In the genomic region with DNA sequence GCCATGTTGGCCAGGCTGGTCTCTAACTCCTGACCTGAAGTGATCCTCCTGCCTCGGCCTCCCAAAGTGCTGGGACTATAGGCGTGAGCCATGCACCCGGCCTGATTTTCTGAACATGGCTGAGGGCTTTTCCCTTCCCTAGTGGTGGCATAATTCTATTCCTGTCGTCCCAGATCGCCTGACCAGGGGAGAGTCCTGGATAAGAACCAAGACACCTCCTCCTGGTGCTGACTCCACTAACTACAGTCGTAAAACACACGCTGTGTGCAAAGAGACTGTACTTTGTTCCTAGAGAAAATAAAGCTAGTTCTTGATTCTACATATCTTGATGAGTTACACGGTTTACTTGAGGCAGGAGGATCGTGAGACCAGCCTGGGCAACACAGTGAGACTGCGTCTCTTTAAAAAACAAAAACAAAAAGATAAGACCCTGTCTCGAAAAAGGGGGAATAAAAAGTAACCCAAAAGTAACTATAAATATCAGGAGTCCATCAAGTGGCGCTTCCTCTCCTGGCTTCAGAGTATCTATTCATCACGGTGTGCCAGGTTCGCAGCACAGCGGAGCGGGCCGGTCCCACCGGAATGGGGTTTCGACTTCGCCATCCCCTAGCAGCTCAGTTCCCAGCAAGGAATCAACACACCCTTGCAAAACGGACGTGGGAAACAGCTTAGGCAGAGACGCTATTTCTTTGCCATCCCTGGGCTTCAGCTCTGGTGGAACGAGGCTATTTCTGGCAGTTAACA, we compare ENCODE assay signal across 8 cellular contexts. TPM values are rescaled to one million over a fixed set of nuclear protein-coding genes. Genes with fewer than 3 reads are reported as not detected.
DNase-seq lines count a peak whose midpoint lies in the region; ATAC-seq and TF ChIP-seq lines count a peak whose summit lies in the region.

No MANE protein-coding gene starts in this region.

- H3K4me1 Mint-ChIP-seq in activated T-helper 1 cell treated with anti-CD3 and anti-CD28 coated beads, Interleukin-12 subunit alpha, Interleukin-12 subunit beta, Interleukin-2, Interleukin-4 antibody, amounts not matched to agents 30 ng/mL and 10 ng/mL and 1 ng/mL, durations not matched to agents 14 hours and 24 hours and 36 hours (ENCODE audit: low read depth) = peaks cover 27% of the 10 kb centered on the region

- no peaks in the 10 kb centered on the region for H3K9me2 ChIP-seq in DOHH2 (replicated peaks; ENCODE audit: control insufficient read depth, low read length)

- intact Hi-C loops in activated T-helper 1 cell treated with anti-CD3 and anti-CD28 coated beads, Interleukin-12 subunit alpha, Interleukin-12 subunit beta, Interleukin-2, Interleukin-4 antibody, amounts not matched to agents 30 ng/mL and 10 ng/mL and 1 ng/mL, durations not matched to agents 14 hours and 24 hours and 36 hours (cut with micrococcal nuclease) = loop anchor here (1.0 to 5.0 kb wide), 5 partner anchors 17 to 199 kb away; partner anchors contain the start of genes TNFRSF4 and UBE2J2

- no peak for TF ChIP-seq CTCF in DOHH2 (IDR thresholded peaks at IDR 0.05; ENCODE audit: low read depth, low read length, poor library complexity, severe bottlenecking)
- no peak for TF ChIP-seq CTCF in right atrium auricular region (IDR thresholded peaks at IDR 0.05)
- TF ChIP-seq CTCF in GM20000 (IDR thresholded peaks at IDR 0.05; ENCODE audit: extremely low read depth, missing control alignments) = no peak

- peaks cover 27% of the 10 kb centered on the region for H3K36me3 Mint-ChIP-seq in activated T-helper 1 cell treated with anti-CD3 and anti-CD28 coated beads, Interleukin-12 subunit alpha, Interleukin-12 subunit beta, Interleukin-2, Interleukin-4 antibody, amounts not matched to agents 30 ng/mL and 10 ng/mL and 1 ng/mL, durations not matched to agents 14 hours and 24 hours and 36 hours (ENCODE audit: low read depth)

- no peaks in the 10 kb centered on the region; the same call in 1 of the 2 replicates for H4K20me1 ChIP-seq in DOHH2 (ENCODE audit: control insufficient read depth, insufficient read depth, low read depth, low read length)

- no peak for ATAC-seq in HG03457 (IDR thresholded peaks at IDR 0.05; ENCODE audit: unreplicated experiment)

- peak overlapping the region; percentile 74 for H3K4me2 ChIP-seq in DOHH2 (ENCODE audit: low read length)
- peak overlapping the region; percentile 92 for H3K4me2 ChIP-seq in skeletal muscle satellite cell (ENCODE audit: low read length)

- peaks cover 91% of the 10 kb centered on the region for H3K79me2 ChIP-seq in DOHH2 (ENCODE audit: control insufficient read depth, low read length)

- H3K27ac ChIP-seq in DOHH2 (ENCODE audit: low read depth, low read length) (peak overlapping the region; percentile 55), right atrium auricular region (peak overlapping the region; percentile 96 to 98)

- H3K4me1 ChIP-seq in DOHH2 (ENCODE audit: control insufficient read depth, low read length) = peaks cover 22% of the 10 kb centered on the region
- peaks cover 0 to 44% of the 10 kb centered on the region in 2 donors for H3K4me1 ChIP-seq in right atrium auricular region
- peaks cover 24% of the 10 kb centered on the region for H3K4me1 ChIP-seq in skeletal muscle satellite cell (ENCODE audit: control insufficient read depth, insufficient read depth, low read length)

- H3K4me3 ChIP-seq in DOHH2 (ENCODE audit: low read length) = peak overlapping the region; percentile 92
- H3K4me3 ChIP-seq in right atrium auricular region = peak overlapping the region; percentile 88 to 96
- H3K4me3 ChIP-seq in skeletal muscle satellite cell (ENCODE audit: low read length) = peak overlapping the region; percentile 79

- peak; percentile 93 for DNase-seq in HuH-7 (ENCODE audit: low spot score)
- DNase-seq in activated T-helper 1 cell treated with anti-CD3 and anti-CD28 coated beads, Interleukin-12 subunit alpha, Interleukin-12 subunit beta, Interleukin-2, Interleukin-4 antibody, amounts not matched to agents 30 ng/mL and 10 ng/mL and 1 ng/mL, durations not matched to agents 14 hours and 24 hours and 36 hours (ENCODE audit: low spot score) = no peak
- DNase-seq in right atrium auricular region (ENCODE audit: low spot score) = no peak
- no peak for DNase-seq in GM20000 (ENCODE audit: low spot score)
- no peak for DNase-seq in T1000 (lab: John Stamatoyannopoulos, UW)

- H3K27me3 ChIP-seq in DOHH2 (ENCODE audit: control insufficient read depth, low read length) (no peaks in the 10 kb centered on the region), right atrium auricular region (no peaks in the 10 kb centered on the region), skeletal muscle satellite cell (ENCODE audit: control insufficient read depth, insufficient read depth, low read length) (no peaks in the 10 kb centered on the region)

- H3F3A ChIP-seq in DOHH2 (ENCODE audit: control insufficient read depth, insufficient read depth) = no peaks in the 10 kb centered on the region

- H3K27ac Mint-ChIP-seq in activated T-helper 1 cell treated with anti-CD3 and anti-CD28 coated beads, Interleukin-12 subunit alpha, Interleukin-12 subunit beta, Interleukin-2, Interleukin-4 antibody, amounts not matched to agents 30 ng/mL and 10 ng/mL and 1 ng/mL, durations not matched to agents 14 hours and 24 hours and 36 hours = peak overlapping the region; percentile 90

- peak overlapping the region; percentile 94 for H3K4me3 Mint-ChIP-seq in activated T-helper 1 cell treated with anti-CD3 and anti-CD28 coated beads, Interleukin-12 subunit alpha, Interleukin-12 subunit beta, Interleukin-2, Interleukin-4 antibody, amounts not matched to agents 30 ng/mL and 10 ng/mL and 1 ng/mL, durations not matched to agents 14 hours and 24 hours and 36 hours

- no peaks in the 10 kb centered on the region for H3K27me3 Mint-ChIP-seq in activated T-helper 1 cell treated with anti-CD3 and anti-CD28 coated beads, Interleukin-12 subunit alpha, Interleukin-12 subunit beta, Interleukin-2, Interleukin-4 antibody, amounts not matched to agents 30 ng/mL and 10 ng/mL and 1 ng/mL, durations not matched to agents 14 hours and 24 hours and 36 hours (ENCODE audit: insufficient read depth)

- H3K9ac ChIP-seq in skeletal muscle satellite cell (ENCODE audit: low read depth, low read length) = peak overlapping the region; percentile 97

- H3K36me3 ChIP-seq in DOHH2 (ENCODE audit: control insufficient read depth, low read length) (peaks cover 65% of the 10 kb centered on the region), right atrium auricular region (peaks cover 22% of the 10 kb centered on the region), skeletal muscle satellite cell (ENCODE audit: insufficient read depth, low read length) (peaks cover 42% of the 10 kb centered on the region)

- H3K9me3 Mint-ChIP-seq in activated T-helper 1 cell treated with anti-CD3 and anti-CD28 coated beads, Interleukin-12 subunit alpha, Interleukin-12 subunit beta, Interleukin-2, Interleukin-4 antibody, amounts not matched to agents 30 ng/mL and 10 ng/mL and 1 ng/mL, durations not matched to agents 14 hours and 24 hours and 36 hours = no peaks in the 10 kb centered on the region

- H3K9me3 ChIP-seq in DOHH2 (ENCODE audit: control insufficient read depth, insufficient read depth, low read length) (no peaks in the 10 kb centered on the region), right atrium auricular region (no peaks in the 10 kb centered on the region), skeletal muscle satellite cell (replicated peaks; ENCODE audit: low read length) (no peaks in the 10 kb centered on the region)

RNA-seq across cellular contexts. Expression of gene SDF4, which starts 1.0 kb away (rescaled TPM):
- 202 TPM in 2 replicates for total RNA-seq in activated T-helper 1 cell treated with anti-CD3 and anti-CD28 coated beads, Interleukin-12 subunit alpha, Interleukin-12 subunit beta, Interleukin-2, Interleukin-4 antibody, amounts not matched to agents 30 ng/mL and 10 ng/mL and 1 ng/mL, durations not matched to agents 14 hours and 24 hours and 36 hours
- total RNA-seq in right atrium auricular region = 100 to 1,000 TPM; 120 to 128 TPM
- 92.8 and 101 TPM in 2 replicates for total RNA-seq in skeletal muscle satellite cell (2012; rRNA removed)

RNA-seq across cellular contexts. Expression of gene B3GALT6, which starts 1.2 kb away (rescaled TPM):
- total RNA-seq in activated T-helper 1 cell treated with anti-CD3 and anti-CD28 coated beads, Interleukin-12 subunit alpha, Interleukin-12 subunit beta, Interleukin-2, Interleukin-4 antibody, amounts not matched to agents 30 ng/mL and 10 ng/mL and 1 ng/mL, durations not matched to agents 14 hours and 24 hours and 36 hours = 45.9 and 46.3 TPM in 2 replicates
- total RNA-seq in right atrium auricular region = 10 to 100 TPM; 16.1 to 19.7 TPM
- total RNA-seq in skeletal muscle satellite cell (2012; rRNA removed) = 16.0 and 20.8 TPM in 2 replicates

RNA-seq across cellular contexts. Expression of gene C1QTNF12, which starts 15.7 kb away (rescaled TPM):
- 2.2 and 4.1 TPM in 2 replicates for total RNA-seq in activated T-helper 1 cell treated with anti-CD3 and anti-CD28 coated beads, Interleukin-12 subunit alpha, Interleukin-12 subunit beta, Interleukin-2, Interleukin-4 antibody, amounts not matched to agents 30 ng/mL and 10 ng/mL and 1 ng/mL, durations not matched to agents 14 hours and 24 hours and 36 hours
- total RNA-seq in right atrium auricular region = not detected
- 0.44 TPM in 1 of 2 replicates, not detected in the other for total RNA-seq in skeletal muscle satellite cell (2012; rRNA removed)

RNA-seq across cellular contexts. Expression of gene TNFRSF4, which starts 16.9 kb away (rescaled TPM):
- 788 and 811 TPM in 2 replicates for total RNA-seq in activated T-helper 1 cell treated with anti-CD3 and anti-CD28 coated beads, Interleukin-12 subunit alpha, Interleukin-12 subunit beta, Interleukin-2, Interleukin-4 antibody, amounts not matched to agents 30 ng/mL and 10 ng/mL and 1 ng/mL, durations not matched to agents 14 hours and 24 hours and 36 hours
- under 1 TPM; 0.59 to 0.79 TPM for total RNA-seq in right atrium auricular region
- not detected in 2 replicates for total RNA-seq in skeletal muscle satellite cell (2012; rRNA removed)

RNA-seq across cellular contexts. Expression of gene TNFRSF18, which starts 24.4 kb away (rescaled TPM):
- 350 and 356 TPM in 2 replicates for total RNA-seq in activated T-helper 1 cell treated with anti-CD3 and anti-CD28 coated beads, Interleukin-12 subunit alpha, Interleukin-12 subunit beta, Interleukin-2, Interleukin-4 antibody, amounts not matched to agents 30 ng/mL and 10 ng/mL and 1 ng/mL, durations not matched to agents 14 hours and 24 hours and 36 hours
- total RNA-seq in right atrium auricular region = under 1 TPM in 1 of 2 donors, not detected in 1; 0.55 TPM
- total RNA-seq in skeletal muscle satellite cell (2012; rRNA removed) = not detected in 2 replicates
